ENCODE assay signal across 1 cellular context in the genomic region with DNA sequence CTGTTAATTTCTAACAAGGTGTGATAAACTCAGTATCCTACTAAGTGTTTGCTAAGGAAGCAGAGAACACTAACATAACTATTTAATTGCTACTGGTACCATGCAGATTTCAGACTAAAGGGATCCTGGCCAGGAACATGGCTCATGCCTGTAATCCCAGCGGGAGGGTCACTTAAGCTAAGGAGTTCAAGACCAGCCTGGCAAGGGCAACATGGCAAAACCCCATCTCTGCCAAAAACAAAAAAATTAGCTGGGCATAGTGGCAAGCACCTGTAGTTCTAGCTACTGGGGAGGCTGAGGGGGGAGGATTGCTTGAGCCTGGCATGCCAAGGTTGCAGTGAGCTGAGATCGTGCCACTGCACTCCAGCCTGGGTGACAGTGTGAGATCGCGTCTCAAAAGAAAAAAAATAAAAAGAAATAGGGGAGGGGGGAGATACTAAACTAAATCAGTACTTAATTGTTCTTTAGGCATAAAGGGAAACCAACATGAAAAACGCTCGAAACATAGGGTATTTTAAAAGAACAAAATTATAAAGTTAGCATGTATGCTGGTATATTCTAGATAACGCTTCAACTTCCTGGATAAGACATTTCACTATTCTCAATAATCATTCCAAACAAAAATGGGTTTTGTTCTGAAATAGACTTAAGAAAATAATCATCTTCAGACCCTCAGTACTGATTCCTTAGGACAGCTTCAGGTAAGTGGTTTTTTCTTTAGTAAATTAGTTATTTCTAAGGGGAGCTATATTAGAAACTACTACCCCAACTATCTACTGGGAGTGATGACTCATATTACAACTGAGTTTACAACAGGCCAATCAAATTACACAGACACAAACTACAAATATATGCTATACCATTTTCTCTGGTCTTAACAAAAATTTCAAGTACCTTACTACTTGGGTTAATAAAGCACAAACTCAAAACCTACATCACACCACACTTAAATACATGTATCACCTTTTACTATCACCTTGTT.
TF ChIP-seq lines count a peak whose summit lies in the region.

No MANE protein-coding gene starts in this region.

TF ChIP-seq in WTC11, 78 proteins besides CTCF, POLR2A, EP300 and RAD21 (continued from another document):
- TF ChIP-seq E2F1 (CRISPR knock-in tag; IDR thresholded peaks at IDR 0.05) (no peak), KAT7 (CRISPR knock-in tag; IDR thresholded peaks at IDR 0.05; ENCODE audit: borderline replicate concordance) (no peak), MAX (CRISPR knock-in tag; IDR thresholded peaks at IDR 0.05) (no peak), ZNF138 (CRISPR knock-in tag; conservative IDR thresholded peaks at IDR 0.05) (no peak)
TF ChIP-seq in WTC11: peak in this region for 0.
